1 cellular context compared by ENCODE assay signal in the genomic region with DNA sequence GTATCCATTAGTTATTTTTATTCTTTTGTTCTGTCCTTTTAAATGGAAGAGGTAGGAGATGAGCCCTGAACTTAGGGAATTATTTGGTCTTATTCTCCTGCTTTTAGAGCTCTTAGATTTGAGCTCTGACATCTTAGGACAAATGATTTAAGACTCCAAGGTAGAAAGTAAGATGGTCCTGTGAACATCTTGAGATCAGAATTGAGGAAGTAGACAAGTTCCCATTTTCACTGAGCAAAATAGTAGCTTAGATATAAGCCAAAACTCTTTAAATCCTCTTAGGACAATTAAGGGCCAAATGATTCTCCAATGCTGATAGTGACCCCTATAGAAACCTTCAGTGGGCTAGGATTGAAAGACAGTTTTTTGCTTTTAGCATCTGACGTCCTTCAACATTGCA.
TF ChIP-seq lines count a peak whose summit lies in the region.

No MANE protein-coding gene starts in this region.

TF ChIP-seq in HepG2, 621 proteins besides CTCF, POLR2A, EP300 and RAD21 (continued from another document):
- TF ChIP-seq, protein P1, sequence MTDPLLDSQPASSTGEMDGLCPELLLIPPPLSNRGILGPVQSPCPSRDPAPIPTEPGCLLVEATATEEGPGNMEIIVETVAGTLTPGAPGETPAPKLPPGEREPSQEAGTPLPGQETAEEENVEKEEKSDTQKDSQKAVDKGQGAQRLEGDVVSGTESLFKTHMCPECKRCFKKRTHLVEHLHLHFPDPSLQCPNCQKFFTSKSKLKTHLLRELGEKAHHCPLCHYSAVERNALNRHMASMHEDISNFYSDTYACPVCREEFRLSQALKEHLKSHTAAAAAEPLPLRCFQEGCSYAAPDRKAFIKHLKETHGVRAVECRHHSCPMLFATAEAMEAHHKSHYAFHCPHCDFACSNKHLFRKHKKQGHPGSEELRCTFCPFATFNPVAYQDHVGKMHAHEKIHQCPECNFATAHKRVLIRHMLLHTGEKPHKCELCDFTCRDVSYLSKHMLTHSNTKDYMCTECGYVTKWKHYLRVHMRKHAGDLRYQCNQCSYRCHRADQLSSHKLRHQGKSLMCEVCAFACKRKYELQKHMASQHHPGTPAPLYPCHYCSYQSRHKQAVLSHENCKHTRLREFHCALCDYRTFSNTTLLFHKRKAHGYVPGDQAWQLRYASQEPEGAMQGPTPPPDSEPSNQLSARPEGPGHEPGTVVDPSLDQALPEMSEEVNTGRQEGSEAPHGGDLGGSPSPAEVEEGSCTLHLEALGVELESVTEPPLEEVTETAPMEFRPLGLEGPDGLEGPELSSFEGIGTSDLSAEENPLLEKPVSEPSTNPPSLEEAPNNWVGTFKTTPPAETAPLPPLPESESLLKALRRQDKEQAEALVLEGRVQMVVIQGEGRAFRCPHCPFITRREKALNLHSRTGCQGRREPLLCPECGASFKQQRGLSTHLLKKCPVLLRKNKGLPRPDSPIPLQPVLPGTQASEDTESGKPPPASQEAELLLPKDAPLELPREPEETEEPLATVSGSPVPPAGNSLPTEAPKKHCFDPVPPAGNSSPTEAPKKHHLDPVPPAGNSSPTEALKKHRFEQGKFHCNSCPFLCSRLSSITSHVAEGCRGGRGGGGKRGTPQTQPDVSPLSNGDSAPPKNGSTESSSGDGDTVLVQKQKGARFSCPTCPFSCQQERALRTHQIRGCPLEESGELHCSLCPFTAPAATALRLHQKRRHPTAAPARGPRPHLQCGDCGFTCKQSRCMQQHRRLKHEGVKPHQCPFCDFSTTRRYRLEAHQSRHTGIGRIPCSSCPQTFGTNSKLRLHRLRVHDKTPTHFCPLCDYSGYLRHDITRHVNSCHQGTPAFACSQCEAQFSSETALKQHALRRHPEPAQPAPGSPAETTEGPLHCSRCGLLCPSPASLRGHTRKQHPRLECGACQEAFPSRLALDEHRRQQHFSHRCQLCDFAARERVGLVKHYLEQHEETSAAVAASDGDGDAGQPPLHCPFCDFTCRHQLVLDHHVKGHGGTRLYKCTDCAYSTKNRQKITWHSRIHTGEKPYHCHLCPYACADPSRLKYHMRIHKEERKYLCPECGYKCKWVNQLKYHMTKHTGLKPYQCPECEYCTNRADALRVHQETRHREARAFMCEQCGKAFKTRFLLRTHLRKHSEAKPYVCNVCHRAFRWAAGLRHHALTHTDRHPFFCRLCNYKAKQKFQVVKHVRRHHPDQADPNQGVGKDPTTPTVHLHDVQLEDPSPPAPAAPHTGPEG (CRISPR knock-in tag; IDR thresholded peaks at IDR 0.05): no peak
- no peak for TF ChIP-seq ELF1 (CRISPR knock-in tag; IDR thresholded peaks at IDR 0.05)
